ENCODE assay signal across 12 cellular contexts in the genomic region with DNA sequence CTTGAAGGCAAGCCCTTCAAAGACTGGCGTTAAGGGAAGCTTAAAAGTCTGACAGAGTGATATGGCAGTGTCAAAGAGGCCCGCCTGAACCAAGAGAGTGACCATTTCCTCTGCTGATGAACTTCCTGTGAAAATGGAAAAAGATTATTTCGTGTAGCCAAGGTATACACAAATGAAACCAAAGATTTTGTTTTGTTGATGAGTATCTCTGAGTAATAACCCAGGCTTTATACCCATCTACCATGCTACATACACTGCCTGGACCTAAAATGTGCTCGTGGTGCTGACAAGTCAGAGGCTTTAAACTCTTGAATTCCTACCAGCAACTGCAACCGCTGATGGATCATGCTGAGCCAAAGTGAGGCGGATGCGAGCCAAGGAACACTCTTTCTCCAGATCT.
"Had no signal": no experiment of that assay in that cellular context is flagged by ENCODE, and none has a peak within 500 bp of the region (broad histone marks: within the 10 kb centered on the region; RNA-seq: fewer than 3 reads in every experiment).

No MANE protein-coding gene starts in this region.

- H3K27me3 ChIP-seq: brain microvascular endothelial cell, dorsolateral prefrontal cortex, esophagus muscularis mucosa, foreskin keratinocyte, left lung, tibial nerve had no signal

- H3K27ac ChIP-seq: brain microvascular endothelial cell, dorsolateral prefrontal cortex, foreskin keratinocyte, left lung, tibial nerve had no signal

- ATAC-seq: foreskin keratinocyte, left lung had no signal

- DNase-seq: activated naive CD4-positive, alpha-beta T cell treated with Interleukin-2 at 50 U/mL for 16 hours; amygdala; brain microvascular endothelial cell; cerebellar nuclear complex; dorsolateral prefrontal cortex; foreskin keratinocyte; head of caudate nucleus; left lung; psoas muscle; stimulated activated CD4-positive, alpha-beta T cell treated with anti-CD3 and anti-CD28 coated beads, Interleukin-4, amount 100 ng/mL, for 1 hour had no signal

- H3K4me3 ChIP-seq: dorsolateral prefrontal cortex, esophagus muscularis mucosa, left lung, psoas muscle, tibial nerve had no signal

- H3K9me3 ChIP-seq: esophagus muscularis mucosa, left lung, psoas muscle, tibial nerve had no signal

- H3K4me1 ChIP-seq: foreskin keratinocyte, left lung had no signal
